In genomic region chr22:29944339-29944738, GRCh38 we compare ENCODE assay signal across 16 cellular contexts.
DNase-seq lines count a peak whose midpoint lies in the region; ATAC-seq and TF ChIP-seq lines count a peak whose summit lies in the region.
"Had no signal": no experiment of that assay in that cellular context is flagged by ENCODE, and none has a peak within 500 bp of the region (broad histone marks: within the 10 kb centered on the region; RNA-seq: fewer than 3 reads in every experiment).

No MANE protein-coding gene starts in this region.

- H3K4me1 ChIP-seq in HUES64 (ENCODE audit: insufficient read depth, low read length) (peaks cover 30% of the 10 kb centered on the region), adipocyte (ENCODE audit: control insufficient read depth, insufficient read depth, low read length) (peaks cover 23% of the 10 kb centered on the region)
- H3K4me1 ChIP-seq: BLaER1 had no signal

- H3K9ac ChIP-seq in HUES64 (ENCODE audit: low read depth, low read length) = no peak overlapping the region
- no peak overlapping the region for H3K9ac ChIP-seq in adipocyte (ENCODE audit: low read length)
- H3K9ac ChIP-seq: BLaER1 had no signal

- peaks cover 68% of the 10 kb centered on the region for H3K4me1 Mint-ChIP-seq in CD4-positive, alpha-beta T cell (ENCODE audit: low read depth)
- H3K4me1 Mint-ChIP-seq in mesothelial cell of epicardium = peaks cover 31% of the 10 kb centered on the region

- no peaks in the 10 kb centered on the region for H3K27me3 ChIP-seq in CD4-positive, alpha-beta T cell (ENCODE audit: control insufficient read depth, insufficient read depth, low read length)
- H3K27me3 ChIP-seq in HUES64 (ENCODE audit: insufficient read depth, low read length) = no peaks in the 10 kb centered on the region
- no peaks in the 10 kb centered on the region for H3K27me3 ChIP-seq in adipocyte (replicated peaks; ENCODE audit: control insufficient read depth, insufficient read depth, low read length)
- H3K27me3 ChIP-seq: BLaER1 had no signal

- no peak for ATAC-seq in CD4-positive, alpha-beta T cell (ENCODE audit: poor library complexity)
- ATAC-seq in GM18519 (IDR thresholded peaks at IDR 0.05; ENCODE audit: low FRiP score, unreplicated experiment) = no peak
- no peak for ATAC-seq in GM21515 (IDR thresholded peaks at IDR 0.05; ENCODE audit: unreplicated experiment)

- H3K27ac Mint-ChIP-seq in CD4-positive, alpha-beta T cell = no peak overlapping the region
- peak overlapping the region; percentile 45 for H3K27ac Mint-ChIP-seq in mesothelial cell of epicardium

- no peak for TF ChIP-seq CTCF in CD4-positive, alpha-beta T cell (IDR thresholded peaks at IDR 0.05)
- TF ChIP-seq CTCF in mesothelial cell of epicardium (IDR thresholded peaks at IDR 0.05; ENCODE audit: unreplicated experiment) = no peak

- CTCF ChIA-PET in CD4-positive, alpha-beta T cell (lab: Charles Lee) = no interaction called here

- WGBS in HUES64 = 83% methylated on average over 1 of the region's 2 CpGs

- POLR2A ChIA-PET in CD4-positive, alpha-beta T cell (lab: Charles Lee) = interaction anchor here (0.6 kb wide), 1 partner anchor 107 kb away, joined by 4 read pairs; no protein-coding TSS in a partner anchor

- no peaks in the 10 kb centered on the region for H3K9me3 ChIP-seq in CD4-positive, alpha-beta T cell (ENCODE audit: control insufficient read depth, low read length)
- H3K9me3 ChIP-seq in HUES64 (ENCODE audit: insufficient read depth, low read depth, low read length) (peaks cover 7% of the 10 kb centered on the region), adipocyte (ENCODE audit: control insufficient read depth, low read length) (no peaks in the 10 kb centered on the region)

- no peak overlapping the region for H3K27ac ChIP-seq in CD4-positive, alpha-beta T cell (ENCODE audit: low read depth, low read length)
- peak overlapping the region; percentile 14; the same call in 1 of the 2 replicates for H3K27ac ChIP-seq in HUES64 (ENCODE audit: low read depth, low read length)
- H3K27ac ChIP-seq: BLaER1, PC-9 had no signal

- peaks cover 5% of the 10 kb centered on the region for H3K9me3 Mint-ChIP-seq in CD4-positive, alpha-beta T cell
- H3K9me3 Mint-ChIP-seq in mesothelial cell of epicardium = peaks cover 19% of the 10 kb centered on the region

- DNase-seq in CD4-positive, alpha-beta T cell = no peak
- DNase-seq in adipocyte (ENCODE audit: low read depth) (peak; percentile 30), mesothelial cell of epicardium (ENCODE audit: low spot score in 2 of 2, unreplicated experiment in 2 of 2) (no peak), NCI-H1105 (lab: John Stamatoyannopoulos, UW) (no peak)
- no peak for DNase-seq in stimulated activated naive CD4-positive, alpha-beta T cell treated with Interleukin-2 at 50 U/mL for 16 hours (lab: John Stamatoyannopoulos, UW)
- DNase-seq: 8988T, DND-41, NCI-H146, NCI-H2081, NCI-H510A treated with DMSO at 0.1 percent for 48 hours, NCI-H82, PC-9 had no signal

- intact Hi-C loops in CD4-positive, alpha-beta T cell (cut with DNase I, micrococcal nuclease) = no loop called here

- no peaks in the 10 kb centered on the region for H3K36me3 ChIP-seq in HUES64 (ENCODE audit: insufficient read depth, low read length)
- H3K36me3 ChIP-seq in adipocyte (ENCODE audit: control insufficient read depth, insufficient read depth, low read length, severe bottlenecking) = no peaks in the 10 kb centered on the region

- no peaks in the 10 kb centered on the region for H3K27me3 Mint-ChIP-seq in CD4-positive, alpha-beta T cell
- no peaks in the 10 kb centered on the region for H3K27me3 Mint-ChIP-seq in mesothelial cell of epicardium (ENCODE audit: low read depth)

- H3K4me3 ChIP-seq in HUES64 (ENCODE audit: low read length) (no peak overlapping the region), adipocyte (ENCODE audit: low read length) (no peak overlapping the region)
- H3K4me3 ChIP-seq: BLaER1, PC-9 had no signal

- peaks cover 19% of the 10 kb centered on the region for H3K36me3 Mint-ChIP-seq in CD4-positive, alpha-beta T cell (ENCODE audit: low read depth)
- peaks cover 20% of the 10 kb centered on the region for H3K36me3 Mint-ChIP-seq in mesothelial cell of epicardium

- peak overlapping the region; percentile 50 for H3K4me3 Mint-ChIP-seq in CD4-positive, alpha-beta T cell
- H3K4me3 Mint-ChIP-seq in mesothelial cell of epicardium = no peak overlapping the region
